In the genomic region with DNA sequence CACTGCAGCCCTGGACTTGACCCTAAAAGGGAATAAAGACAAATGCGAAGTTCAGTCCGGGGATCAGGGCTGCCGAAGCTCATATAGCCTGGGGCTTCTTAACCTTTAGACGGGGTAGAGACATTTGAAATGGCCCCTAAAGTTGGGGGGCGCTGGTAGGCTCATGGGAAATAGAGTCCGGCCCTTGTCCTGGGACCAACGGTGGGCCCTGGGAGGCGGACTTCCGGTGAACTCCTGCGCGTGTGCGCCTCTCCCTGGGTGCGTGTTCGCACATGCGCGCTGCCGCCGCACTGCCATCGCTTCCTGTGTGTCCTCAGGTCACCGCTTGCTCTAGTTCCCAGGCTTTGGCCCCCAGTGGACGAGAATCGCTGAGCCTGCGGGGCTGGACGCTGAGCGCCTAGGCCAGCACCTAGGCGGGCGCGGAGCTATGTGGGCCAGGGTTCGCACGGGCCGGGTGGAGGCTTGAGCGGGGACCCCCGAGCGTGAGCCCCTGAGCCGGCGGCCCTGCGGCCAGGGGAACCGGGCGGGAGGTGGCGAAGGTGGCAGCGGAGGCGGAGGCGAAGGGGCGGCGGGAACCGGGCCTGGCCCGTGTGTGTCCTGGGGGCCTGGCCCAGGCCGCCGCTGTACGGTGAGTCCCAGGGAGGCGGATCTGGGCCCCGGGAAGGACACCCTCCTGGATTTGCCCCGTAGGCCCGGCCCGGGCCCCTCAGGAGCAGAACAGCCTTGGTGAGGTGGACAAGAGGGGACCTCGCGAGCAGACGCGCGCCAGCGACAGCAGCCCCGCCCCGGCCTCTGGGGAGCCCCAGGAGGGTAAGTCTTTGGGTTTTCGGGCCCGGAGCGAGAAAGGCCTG, we compare ENCODE assay signal across 8 cellular contexts. TPM values are rescaled to one million over a fixed set of nuclear protein-coding genes. Genes with fewer than 3 reads are reported as not detected.
DNase-seq lines count a peak whose midpoint lies in the region; ATAC-seq, FAIRE-seq and TF ChIP-seq lines count a peak whose summit lies in the region.

No MANE protein-coding gene starts in this region.

- H3K9me3 ChIP-seq in astrocyte (ENCODE audit: insufficient read depth, low read depth, low read length) (no peaks in the 10 kb centered on the region), aorta (ENCODE audit: control insufficient read depth, low read length) (no peaks in the 10 kb centered on the region)

- H3K36me3 ChIP-seq in astrocyte (ENCODE audit: insufficient read depth, low read length) (peaks cover 5% of the 10 kb centered on the region), rectal smooth muscle tissue (ENCODE audit: control insufficient read depth, insufficient read depth, low read length) (no peaks in the 10 kb centered on the region), aorta (ENCODE audit: control insufficient read depth in 1 of 2, insufficient read depth in 2 of 2, low read length in 1 of 2) (no peaks in the 10 kb centered on the region)

- 1% methylated on average over 63 to 66 of the region's 66 CpGs for WGBS in aorta, 2 donors

- H3K27me3 Mint-ChIP-seq in astrocyte (ENCODE audit: low read depth, unreplicated experiment): no peaks in the 10 kb centered on the region

- H3K4me3 ChIP-seq in astrocyte (ENCODE audit: insufficient read depth, low read depth, low read length) (peak overlapping the region; percentile 76), rectal smooth muscle tissue (ENCODE audit: low read length) (peak overlapping the region; percentile 71), aorta (ENCODE audit: low read length in 2 of 2) (peak overlapping the region; percentile 42 to 74)

- H3K4me3 Mint-ChIP-seq in astrocyte (ENCODE audit: unreplicated experiment): peak overlapping the region; percentile 96

- H3K36me3 Mint-ChIP-seq in astrocyte (ENCODE audit: low read depth, unreplicated experiment): peaks cover 16% of the 10 kb centered on the region

- H3K4me1 Mint-ChIP-seq in astrocyte (ENCODE audit: low read depth, unreplicated experiment): peaks cover 12% of the 10 kb centered on the region

- ATAC-seq in HG02870 (IDR thresholded peaks at IDR 0.05; ENCODE audit: unreplicated experiment): peak; percentile 86
- peak; percentile 100 for ATAC-seq in aorta (ENCODE audit: low FRiP score)

- peak; percentile 93 for TF ChIP-seq POLR2A in GM15510 (IDR thresholded peaks at IDR 0.05; ENCODE audit: borderline replicate concordance, extremely low read depth, insufficient read length)

- peak overlapping the region; percentile 95 for H3K27ac Mint-ChIP-seq in astrocyte (ENCODE audit: unreplicated experiment)

- peaks cover 29% of the 10 kb centered on the region for H3K79me2 ChIP-seq in astrocyte (ENCODE audit: insufficient read depth, low read length)

- DNase-seq in NCI-H1694 (lab: John Stamatoyannopoulos, UW): peak; percentile 67
- peak; percentile 46 to 90 (median 68) for DNase-seq in T-helper 2 cell
- DNase-seq in astrocyte (ENCODE audit: low read depth): peak; percentile 84
- DNase-seq in hepatic stellate cell (ENCODE audit: low spot score): peak; percentile 95
- peak; percentile 96 to 98 for DNase-seq in aorta

- H3K27me3 ChIP-seq in astrocyte (ENCODE audit: insufficient read depth, low read length) (no peaks in the 10 kb centered on the region), rectal smooth muscle tissue (ENCODE audit: control insufficient read depth, insufficient read depth, low read length) (no peaks in the 10 kb centered on the region), aorta (ENCODE audit: control insufficient read depth in 1 of 2, insufficient read depth in 2 of 2, low read length in 1 of 2) (no peaks in the 10 kb centered on the region)

- peaks cover 7% of the 10 kb centered on the region for H4K20me1 ChIP-seq in astrocyte (ENCODE audit: insufficient read depth, low read length)

- TF ChIP-seq CTCF in astrocyte (IDR thresholded peaks at IDR 0.05; ENCODE audit: insufficient read depth, low read depth, low read length): no peak

- no peak for FAIRE-seq in astrocyte (lab: Jason Lieb, UNC)

- H3K4me1 ChIP-seq in astrocyte (ENCODE audit: insufficient read depth, low read length) (peaks cover 5% of the 10 kb centered on the region), rectal smooth muscle tissue (ENCODE audit: control insufficient read depth, insufficient read depth, low read length) (no peaks in the 10 kb centered on the region), aorta (ENCODE audit: control insufficient read depth in 1 of 2, insufficient read depth in 2 of 2, low read length in 2 of 2) (no peaks in the 10 kb centered on the region)

- H2AFZ ChIP-seq in astrocyte (ENCODE audit: low read depth, low read length): peak overlapping the region; percentile 90

- intact Hi-C loops in aorta (cut with DNase I): loop anchor here in 1 of 2 donors (2.0 kb wide), 1 partner anchor 23 kb away; the partner anchor contains the start of gene ZNF12

- peak overlapping the region; percentile 93 for H3K9ac ChIP-seq in astrocyte (ENCODE audit: low read length)
- H3K9ac ChIP-seq in rectal smooth muscle tissue (ENCODE audit: low read length): peak overlapping the region; percentile 66

- peak overlapping the region; percentile 97 for H3K4me2 ChIP-seq in astrocyte (ENCODE audit: low read length)

- H3K27ac ChIP-seq in astrocyte (ENCODE audit: low read depth, low read length) (peak overlapping the region; percentile 89), rectal smooth muscle tissue (ENCODE audit: low read depth, low read length) (peak overlapping the region; percentile 83), aorta (ENCODE audit: low read depth in 1 of 2, low read length in 2 of 2) (peak overlapping the region in 1 of 2 donors; percentile 26)

- peaks cover 3% of the 10 kb centered on the region for H3K9me3 Mint-ChIP-seq in astrocyte (ENCODE audit: unreplicated experiment)

RNA-seq across cellular contexts. Expression of gene ZNF12, which starts 23.0 kb away (rescaled TPM):
- total RNA-seq in astrocyte (19.0 and 21.1 TPM in 2 replicates), aorta (10 to 100 TPM; 23.5 to 26.7 TPM)
- 10 to 100 TPM in 1 of 2 donors, 1 to 10 TPM in 1; 8.9 to 17.0 TPM for polyA plus RNA-seq in aorta

RNA-seq across cellular contexts. Expression of gene RSPH10B2, which starts 24.2 kb away (rescaled TPM):
- total RNA-seq in astrocyte (0.29 and 0.59 TPM in 2 replicates), aorta (under 1 TPM; 0.21 to 0.39 TPM)
- not detected for polyA plus RNA-seq in aorta
